8 cellular contexts compared by ENCODE assay signal in the genomic region with DNA sequence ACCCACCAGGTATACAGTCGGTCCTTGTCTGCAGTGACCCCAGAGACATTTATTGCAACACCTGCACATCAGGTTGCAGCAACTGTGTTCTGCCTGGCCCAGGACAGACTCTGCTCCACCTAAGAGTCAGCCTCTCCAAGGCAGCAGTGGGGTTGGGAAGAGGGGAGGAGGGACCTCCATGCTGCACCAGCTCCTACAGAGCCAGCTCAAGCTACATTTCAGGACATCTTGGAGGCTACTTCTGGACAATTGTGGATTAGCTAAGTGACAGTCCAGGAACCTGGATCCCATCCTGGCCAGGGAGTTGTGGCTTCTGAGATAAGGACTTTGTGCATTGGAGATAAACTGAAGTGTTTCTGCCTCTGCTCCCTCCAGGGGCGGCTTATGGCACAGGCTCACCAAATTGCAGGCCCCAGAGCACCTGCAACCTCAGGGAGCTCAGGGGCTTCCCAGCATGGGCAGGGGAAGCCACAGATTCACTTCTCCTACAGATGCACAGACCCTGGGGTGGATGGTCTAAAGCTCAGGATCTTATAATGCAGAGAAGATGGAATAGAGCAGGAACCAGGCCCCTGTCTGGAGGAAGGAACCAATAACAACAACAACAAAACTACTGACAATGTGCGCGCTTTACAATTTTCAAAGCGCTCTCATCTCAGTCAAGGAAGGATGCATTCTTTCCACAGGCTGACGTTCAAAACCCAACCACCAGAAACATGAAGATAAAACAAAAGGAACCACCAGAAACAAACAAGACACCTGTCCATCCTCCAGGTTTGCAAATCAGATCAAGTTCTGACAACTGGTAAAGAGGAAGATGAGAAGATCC.
DNase-seq lines count a peak whose midpoint lies in the region; ATAC-seq lines count a peak whose summit lies in the region.

No MANE protein-coding gene starts in this region.

- no peak overlapping the region for H3K4me3 ChIP-seq in aorta (ENCODE audit: low read length in 2 of 2)

- DNase-seq in stimulated activated CD4-positive, alpha-beta T cell treated with anti-CD3 and anti-CD28 coated beads, Interleukin-15, amount 100 ng/mL, for 24 hours, result peak; percentile 55
- DNase-seq in aorta (no peak), hypothalamus (lab: John Stamatoyannopoulos, UW) (no peak), NCI-H1105 treated with DMSO at 0.1 percent for 48 hours (lab: John Stamatoyannopoulos, UW) (no peak), DMS153 treated with DMSO at 0.1 percent for 48 hours (lab: John Stamatoyannopoulos, UW; ENCODE audit: unreplicated experiment) (no peak)

- H3K9me3 ChIP-seq in aorta (ENCODE audit: control insufficient read depth, low read length), result no peaks in the 10 kb centered on the region

- no peaks in the 10 kb centered on the region for H3K27me3 Mint-ChIP-seq in activated T-helper 17 cell treated with anti-CD3 and anti-CD28 coated beads, Interleukin-2, amount 50 U/mL, for 72 hours

- ATAC-seq in GM19043 (IDR thresholded peaks at IDR 0.05; ENCODE audit: low read depth, unreplicated experiment) (peak; percentile 46), HG03280 (IDR thresholded peaks at IDR 0.05; ENCODE audit: unreplicated experiment) (peak; percentile 37), aorta (ENCODE audit: low FRiP score) (no peak)
- peak; percentile 59 for ATAC-seq in activated T-helper 17 cell treated with anti-CD3 and anti-CD28 coated beads, Interleukin-2, amount 50 U/mL, for 72 hours (replicated peaks)

- intact Hi-C loops in aorta (cut with DNase I), result loop anchor here in 1 of 2 donors (5.0 kb wide), 1 partner anchor 42 kb away; no protein-coding TSS in a partner anchor

- no peaks in the 10 kb centered on the region for H3K36me3 ChIP-seq in aorta (ENCODE audit: control insufficient read depth in 1 of 2, insufficient read depth in 2 of 2, low read length in 1 of 2)

- no peaks in the 10 kb centered on the region for H3K4me1 ChIP-seq in aorta (ENCODE audit: control insufficient read depth in 1 of 2, insufficient read depth in 2 of 2, low read length in 2 of 2)

- H3K36me3 Mint-ChIP-seq in activated T-helper 17 cell treated with anti-CD3 and anti-CD28 coated beads, Interleukin-2, amount 50 U/mL, for 72 hours (ENCODE audit: low read depth), result no peaks in the 10 kb centered on the region

- H3K9me3 Mint-ChIP-seq in activated T-helper 17 cell treated with anti-CD3 and anti-CD28 coated beads, Interleukin-2, amount 50 U/mL, for 72 hours, result no peaks in the 10 kb centered on the region

- H3K4me3 Mint-ChIP-seq in activated T-helper 17 cell treated with anti-CD3 and anti-CD28 coated beads, Interleukin-2, amount 50 U/mL, for 72 hours, result peak overlapping the region; percentile 76

- H3K27ac ChIP-seq in aorta (ENCODE audit: low read depth in 1 of 2, low read length in 2 of 2), result no peak overlapping the region

- peaks cover 40% of the 10 kb centered on the region for H3K4me1 Mint-ChIP-seq in activated T-helper 17 cell treated with anti-CD3 and anti-CD28 coated beads, Interleukin-2, amount 50 U/mL, for 72 hours

- no peaks in the 10 kb centered on the region for H3K27me3 ChIP-seq in aorta (ENCODE audit: control insufficient read depth in 1 of 2, insufficient read depth in 2 of 2, low read length in 1 of 2)

- WGBS in aorta, 2 donors, result 92 to 93% methylated on average over 6 of the region's 6 CpGs

- H3K27ac Mint-ChIP-seq in activated T-helper 17 cell treated with anti-CD3 and anti-CD28 coated beads, Interleukin-2, amount 50 U/mL, for 72 hours, result peak overlapping the region; percentile 96
